ENCODE assay signal across 8 cellular contexts in the genomic region with DNA sequence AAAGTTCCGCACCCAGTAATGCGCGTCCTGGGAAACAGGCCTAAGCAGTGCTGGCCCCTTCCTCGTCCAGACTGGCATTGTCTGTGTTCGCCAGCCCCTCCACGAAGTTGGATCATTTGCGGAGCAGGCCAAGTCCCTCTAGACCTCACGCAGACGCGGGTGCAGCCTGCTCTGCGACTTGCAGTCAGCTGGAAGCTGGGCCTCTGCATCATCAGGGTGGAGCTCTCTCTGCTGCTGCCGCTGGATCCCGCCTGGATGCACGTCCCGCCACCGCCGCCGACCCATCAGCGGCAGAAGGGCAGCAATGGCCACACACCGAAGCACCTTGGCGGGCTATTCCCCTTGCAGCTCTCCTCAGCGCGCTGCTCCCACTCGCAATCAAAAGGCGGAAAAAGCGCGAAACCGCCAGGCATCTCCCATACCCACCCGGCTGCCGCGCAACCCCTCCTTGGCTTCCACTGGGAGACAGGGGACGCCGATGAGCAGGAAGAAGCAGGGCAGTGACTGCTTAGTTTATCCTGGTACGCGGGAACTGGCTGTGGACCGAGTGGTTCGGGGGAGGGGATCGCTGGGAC. TPM values are rescaled to one million over a fixed set of nuclear protein-coding genes. Genes with fewer than 3 reads are reported as not detected.
A peak's percentile ranks its signal among the peaks of the same experiment; 100 is the strongest.
DNase-seq lines count a peak whose midpoint lies in the region; ATAC-seq and TF ChIP-seq lines count a peak whose summit lies in the region.

No MANE protein-coding gene starts in this region.

- H3K36me3 Mint-ChIP-seq in glutamatergic neuron (ENCODE audit: unreplicated experiment): no peaks in the 10 kb centered on the region

- 5% methylated on average over 38 of the region's 38 CpGs for WGBS in prostate gland

- H3K27me3 Mint-ChIP-seq in glutamatergic neuron (ENCODE audit: unreplicated experiment): peaks cover 4% of the 10 kb centered on the region

- no peaks in the 10 kb centered on the region for H3K9me3 Mint-ChIP-seq in glutamatergic neuron (ENCODE audit: unreplicated experiment)

- TF ChIP-seq POLR2A in prostate gland (IDR thresholded peaks at IDR 0.05): no peak

- peak; percentile 77 for DNase-seq in EH (ENCODE audit: low read depth)
- no peak for DNase-seq in RWPE2 (ENCODE audit: low spot score)
- peak; percentile 75 for DNase-seq in glutamatergic neuron
- DNase-seq in prostate gland (ENCODE audit: low spot score): peak; percentile 15
- DNase-seq in Ammon's horn (ENCODE audit: low spot score): no peak
- no peak for DNase-seq in NCI-H187 (lab: John Stamatoyannopoulos, UW)

- H3K36me3 ChIP-seq in RWPE2 (ENCODE audit: low read depth) (no peaks in the 10 kb centered on the region), prostate gland (no peaks in the 10 kb centered on the region)

- H3K27ac Mint-ChIP-seq in glutamatergic neuron (ENCODE audit: unreplicated experiment): peak overlapping the region; percentile 77

- H3K4me1 ChIP-seq in RWPE2 (ENCODE audit: insufficient read depth, poor library complexity, severe bottlenecking) (no peaks in the 10 kb centered on the region), prostate gland (replicated peaks) (no peaks in the 10 kb centered on the region)

- intact Hi-C loops in prostate gland (cut with DNase I): no loop called here

- H3K27ac ChIP-seq in RWPE2 (ENCODE audit: poor library complexity, severe bottlenecking) (no peak overlapping the region), prostate gland (no peak overlapping the region)

- no peaks in the 10 kb centered on the region for H3K9me3 ChIP-seq in RWPE2 (ENCODE audit: severe bottlenecking)
- H3K9me3 ChIP-seq in prostate gland: no peaks in the 10 kb centered on the region

- ATAC-seq in RWPE2 (ENCODE audit: low read depth) (peak; percentile 49), GM21717 (IDR thresholded peaks at IDR 0.05; ENCODE audit: unreplicated experiment) (no peak), GM18909 (IDR thresholded peaks at IDR 0.05; ENCODE audit: poor library complexity, unreplicated experiment) (no peak)

- H3K4me1 Mint-ChIP-seq in glutamatergic neuron (ENCODE audit: low read depth, unreplicated experiment): peaks cover 6% of the 10 kb centered on the region

- H3K4me3 Mint-ChIP-seq in glutamatergic neuron (ENCODE audit: unreplicated experiment): peak overlapping the region; percentile 90

- H3K27me3 ChIP-seq in RWPE2 (ENCODE audit: insufficient read depth, poor library complexity, severe bottlenecking): peaks cover 15% of the 10 kb centered on the region
- no peaks in the 10 kb centered on the region for H3K27me3 ChIP-seq in prostate gland (replicated peaks; ENCODE audit: insufficient read depth)

- H3K4me3 ChIP-seq in RWPE2 (ENCODE audit: severe bottlenecking) (no peak overlapping the region), prostate gland (peak overlapping the region; percentile 18 to 19)

- no peak for TF ChIP-seq CTCF in RWPE2 (IDR thresholded peaks at IDR 0.05; ENCODE audit: poor library complexity, severe bottlenecking)
- TF ChIP-seq CTCF in glutamatergic neuron (IDR thresholded peaks at IDR 0.05; ENCODE audit: partially characterized antibody, unreplicated experiment): no peak
- peak in 1 of 4 experiments; percentile 18 for TF ChIP-seq CTCF in prostate gland (IDR thresholded peaks at IDR 0.05)

RNA-seq across cellular contexts. Expression of a gene that starts 34.1 kb away (rescaled TPM):
- total RNA-seq in glutamatergic neuron (ENCODE audit: unreplicated experiment) (0.42 TPM), prostate gland (10 to 100 TPM in 1 of 2 donors, 1 to 10 TPM in 1; 4.0 to 33.7 TPM)

Comparison
In these comparisons a context has a peak if more than half of its experiments do, and no peak if none do; other contexts are left out.
1. DNase-seq: peak in EH (single experiment), glutamatergic neuron (single experiment) and prostate gland (single experiment); none in RWPE2 (single experiment), Ammon's horn (single experiment) and NCI-H187 (0 of 2).